In genomic region chr11:61963282-61964057, GRCh38 we compare ENCODE assay signal across 1 cellular context.
TF ChIP-seq lines count a peak whose summit lies in the region.

No MANE protein-coding gene starts in this region.

TF ChIP-seq in HepG2, 621 proteins besides CTCF, POLR2A, EP300 and RAD21 (continues in another document):
- no peak for TF ChIP-seq MAFG (CRISPR knock-in tag; IDR thresholded peaks at IDR 0.05)
- TF ChIP-seq NONO (IDR thresholded peaks at IDR 0.05), result no peak
- TF ChIP-seq NONO (CRISPR knock-in tag; conservative IDR thresholded peaks at IDR 0.05), result no peak
- TF ChIP-seq, protein P1, sequence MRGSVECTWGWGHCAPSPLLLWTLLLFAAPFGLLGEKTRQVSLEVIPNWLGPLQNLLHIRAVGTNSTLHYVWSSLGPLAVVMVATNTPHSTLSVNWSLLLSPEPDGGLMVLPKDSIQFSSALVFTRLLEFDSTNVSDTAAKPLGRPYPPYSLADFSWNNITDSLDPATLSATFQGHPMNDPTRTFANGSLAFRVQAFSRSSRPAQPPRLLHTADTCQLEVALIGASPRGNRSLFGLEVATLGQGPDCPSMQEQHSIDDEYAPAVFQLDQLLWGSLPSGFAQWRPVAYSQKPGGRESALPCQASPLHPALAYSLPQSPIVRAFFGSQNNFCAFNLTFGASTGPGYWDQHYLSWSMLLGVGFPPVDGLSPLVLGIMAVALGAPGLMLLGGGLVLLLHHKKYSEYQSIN (CRISPR knock-in tag; IDR thresholded peaks at IDR 0.05; ENCODE audit: borderline replicate concordance), result no peak
- no peak for TF ChIP-seq ZNF446 (CRISPR knock-in tag; IDR thresholded peaks at IDR 0.05)
- TF ChIP-seq HNF4G (IDR thresholded peaks at IDR 0.05; ENCODE audit: borderline replicate concordance, low read depth, low read length), result 0 out of 2 replicates have a peak, but pooled peaks have one; percentile 7
- TF ChIP-seq HNF4G (CRISPR knock-in tag; IDR thresholded peaks at IDR 0.05; ENCODE audit: borderline replicate concordance, low read depth), result no peak
- TF ChIP-seq, protein P2, sequence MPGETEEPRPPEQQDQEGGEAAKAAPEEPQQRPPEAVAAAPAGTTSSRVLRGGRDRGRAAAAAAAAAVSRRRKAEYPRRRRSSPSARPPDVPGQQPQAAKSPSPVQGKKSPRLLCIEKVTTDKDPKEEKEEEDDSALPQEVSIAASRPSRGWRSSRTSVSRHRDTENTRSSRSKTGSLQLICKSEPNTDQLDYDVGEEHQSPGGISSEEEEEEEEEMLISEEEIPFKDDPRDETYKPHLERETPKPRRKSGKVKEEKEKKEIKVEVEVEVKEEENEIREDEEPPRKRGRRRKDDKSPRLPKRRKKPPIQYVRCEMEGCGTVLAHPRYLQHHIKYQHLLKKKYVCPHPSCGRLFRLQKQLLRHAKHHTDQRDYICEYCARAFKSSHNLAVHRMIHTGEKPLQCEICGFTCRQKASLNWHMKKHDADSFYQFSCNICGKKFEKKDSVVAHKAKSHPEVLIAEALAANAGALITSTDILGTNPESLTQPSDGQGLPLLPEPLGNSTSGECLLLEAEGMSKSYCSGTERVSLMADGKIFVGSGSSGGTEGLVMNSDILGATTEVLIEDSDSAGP (CRISPR knock-in tag; IDR thresholded peaks at IDR 0.05; ENCODE audit: borderline replicate concordance), result peak; percentile 31; the same call in 1 of the 2 replicates
- TF ChIP-seq ZNF775 (CRISPR knock-in tag; IDR thresholded peaks at IDR 0.05; ENCODE audit: borderline replicate concordance), result no peak
- no peak for TF ChIP-seq STAT6 (CRISPR knock-in tag; IDR thresholded peaks at IDR 0.05; ENCODE audit: borderline replicate concordance)
- no peak for TF ChIP-seq ZKSCAN1 (IDR thresholded peaks at IDR 0.05; ENCODE audit: low read length)
- TF ChIP-seq, protein P3, sequence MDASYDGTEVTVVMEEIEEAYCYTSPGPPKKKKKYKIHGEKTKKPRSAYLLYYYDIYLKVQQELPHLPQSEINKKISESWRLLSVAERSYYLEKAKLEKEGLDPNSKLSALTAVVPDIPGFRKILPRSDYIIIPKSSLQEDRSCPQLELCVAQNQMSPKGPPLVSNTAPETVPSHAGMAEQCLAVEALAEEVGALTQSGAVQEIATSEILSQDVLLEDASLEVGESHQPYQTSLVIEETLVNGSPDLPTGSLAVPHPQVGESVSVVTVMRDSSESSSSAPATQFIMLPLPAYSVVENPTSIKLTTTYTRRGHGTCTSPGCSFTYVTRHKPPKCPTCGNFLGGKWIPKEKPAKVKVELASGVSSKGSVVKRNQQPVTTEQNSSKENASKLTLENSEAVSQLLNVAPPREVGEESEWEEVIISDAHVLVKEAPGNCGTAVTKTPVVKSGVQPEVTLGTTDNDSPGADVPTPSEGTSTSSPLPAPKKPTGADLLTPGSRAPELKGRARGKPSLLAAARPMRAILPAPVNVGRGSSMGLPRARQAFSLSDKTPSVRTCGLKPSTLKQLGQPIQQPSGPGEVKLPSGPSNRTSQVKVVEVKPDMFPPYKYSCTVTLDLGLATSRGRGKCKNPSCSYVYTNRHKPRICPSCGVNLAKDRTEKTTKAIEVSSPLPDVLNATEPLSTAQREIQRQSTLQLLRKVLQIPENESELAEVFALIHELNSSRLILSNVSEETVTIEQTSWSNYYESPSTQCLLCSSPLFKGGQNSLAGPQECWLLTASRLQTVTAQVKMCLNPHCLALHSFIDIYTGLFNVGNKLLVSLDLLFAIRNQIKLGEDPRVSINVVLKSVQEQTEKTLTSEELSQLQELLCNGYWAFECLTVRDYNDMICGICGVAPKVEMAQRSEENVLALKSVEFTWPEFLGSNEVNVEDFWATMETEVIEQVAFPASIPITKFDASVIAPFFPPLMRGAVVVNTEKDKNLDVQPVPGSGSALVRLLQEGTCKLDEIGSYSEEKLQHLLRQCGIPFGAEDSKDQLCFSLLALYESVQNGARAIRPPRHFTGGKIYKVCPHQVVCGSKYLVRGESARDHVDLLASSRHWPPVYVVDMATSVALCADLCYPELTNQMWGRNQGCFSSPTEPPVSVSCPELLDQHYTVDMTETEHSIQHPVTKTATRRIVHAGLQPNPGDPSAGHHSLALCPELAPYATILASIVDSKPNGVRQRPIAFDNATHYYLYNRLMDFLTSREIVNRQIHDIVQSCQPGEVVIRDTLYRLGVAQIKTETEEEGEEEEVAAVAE (CRISPR knock-in tag; IDR thresholded peaks at IDR 0.05; ENCODE audit: borderline replicate concordance), result peak; percentile 8; the same call in 1 of the 2 replicates
- TF ChIP-seq ATF4 (CRISPR knock-in tag; IDR thresholded peaks at IDR 0.05), result peak; percentile 16 to 24; a peak in 2 of 4 replicates
- TF ChIP-seq KMT2B (CRISPR knock-in tag; IDR thresholded peaks at IDR 0.05), result 0 out of 2 replicates have a peak, but pooled peaks have one; percentile 11
- TF ChIP-seq SRSF4 (IDR thresholded peaks at IDR 0.05; ENCODE audit: low read depth, low read length, poor library complexity, severe bottlenecking), result peak; percentile 13
- TF ChIP-seq MED1 (CRISPR knock-in tag; IDR thresholded peaks at IDR 0.05), result no peak; the same call in 1 of the 2 replicates
- peak; percentile 94 for TF ChIP-seq ZC3H4 (CRISPR knock-in tag; IDR thresholded peaks at IDR 0.05; ENCODE audit: borderline replicate concordance)
- TF ChIP-seq TFDP2 (CRISPR knock-in tag; IDR thresholded peaks at IDR 0.05), result no peak
- peak; percentile 50; the same call in 1 of the 2 replicates for TF ChIP-seq KDM2A (CRISPR knock-in tag; IDR thresholded peaks at IDR 0.05; ENCODE audit: borderline replicate concordance, low read depth)
- TF ChIP-seq TBX2 (CRISPR knock-in tag; IDR thresholded peaks at IDR 0.05; ENCODE audit: borderline replicate concordance), result no peak
- TF ChIP-seq ZMYM2 (CRISPR knock-in tag; IDR thresholded peaks at IDR 0.05), result 0 out of 2 replicates have a peak, but pooled peaks have one; percentile 7
- no peak for TF ChIP-seq PLRG1 (conservative IDR thresholded peaks at IDR 0.05)
- TF ChIP-seq ZBTB7B (CRISPR knock-in tag; IDR thresholded peaks at IDR 0.05), result 0 out of 2 replicates have a peak, but pooled peaks have one; percentile 30
- no peak for TF ChIP-seq ZNF34 (CRISPR knock-in tag; IDR thresholded peaks at IDR 0.05; ENCODE audit: borderline replicate concordance)
- TF ChIP-seq ZNF646 (CRISPR knock-in tag; IDR thresholded peaks at IDR 0.05), result no peak
- TF ChIP-seq ZIK1 (CRISPR knock-in tag; IDR thresholded peaks at IDR 0.05; ENCODE audit: borderline replicate concordance, low read depth), result no peak
- no peak for TF ChIP-seq ZNF124 (CRISPR knock-in tag; IDR thresholded peaks at IDR 0.05)
- TF ChIP-seq CEBPG (CRISPR knock-in tag; IDR thresholded peaks at IDR 0.05), result peak; percentile 64; the same call in 1 of the 2 replicates
- no peak for TF ChIP-seq TBX3 (IDR thresholded peaks at IDR 0.05; ENCODE audit: borderline replicate concordance)
- TF ChIP-seq ZNF724P (CRISPR knock-in tag; IDR thresholded peaks at IDR 0.05; ENCODE audit: borderline replicate concordance), result 0 out of 2 replicates have a peak, but pooled peaks have one; percentile 20
- no peak for TF ChIP-seq ZNF740 (CRISPR knock-in tag; IDR thresholded peaks at IDR 0.05)
- TF ChIP-seq AHR (CRISPR knock-in tag; IDR thresholded peaks at IDR 0.05), result no peak
- no peak for TF ChIP-seq HIVEP1 (CRISPR knock-in tag; IDR thresholded peaks at IDR 0.05)
- TF ChIP-seq SALL2 (CRISPR knock-in tag; IDR thresholded peaks at IDR 0.05), result no peak
- no peak for TF ChIP-seq ONECUT2 (CRISPR knock-in tag; IDR thresholded peaks at IDR 0.05)
- peak; percentile 39; the same call in 1 of the 2 replicates for TF ChIP-seq ZGPAT (CRISPR knock-in tag; IDR thresholded peaks at IDR 0.05)
- no peak for TF ChIP-seq ZNF207 (IDR thresholded peaks at IDR 0.05; ENCODE audit: borderline replicate concordance)
- no peak for TF ChIP-seq SAP130 (CRISPR knock-in tag; IDR thresholded peaks at IDR 0.05; ENCODE audit: low read depth)
- TF ChIP-seq DDIT3 (CRISPR knock-in tag; IDR thresholded peaks at IDR 0.05), result no peak
- peak; percentile 73 for TF ChIP-seq AGO2 (optimal IDR thresholded peaks at IDR 0.05; ENCODE audit: low read depth, low read length)
